ENCODE assay signal across 8 cellular contexts in the genomic region with DNA sequence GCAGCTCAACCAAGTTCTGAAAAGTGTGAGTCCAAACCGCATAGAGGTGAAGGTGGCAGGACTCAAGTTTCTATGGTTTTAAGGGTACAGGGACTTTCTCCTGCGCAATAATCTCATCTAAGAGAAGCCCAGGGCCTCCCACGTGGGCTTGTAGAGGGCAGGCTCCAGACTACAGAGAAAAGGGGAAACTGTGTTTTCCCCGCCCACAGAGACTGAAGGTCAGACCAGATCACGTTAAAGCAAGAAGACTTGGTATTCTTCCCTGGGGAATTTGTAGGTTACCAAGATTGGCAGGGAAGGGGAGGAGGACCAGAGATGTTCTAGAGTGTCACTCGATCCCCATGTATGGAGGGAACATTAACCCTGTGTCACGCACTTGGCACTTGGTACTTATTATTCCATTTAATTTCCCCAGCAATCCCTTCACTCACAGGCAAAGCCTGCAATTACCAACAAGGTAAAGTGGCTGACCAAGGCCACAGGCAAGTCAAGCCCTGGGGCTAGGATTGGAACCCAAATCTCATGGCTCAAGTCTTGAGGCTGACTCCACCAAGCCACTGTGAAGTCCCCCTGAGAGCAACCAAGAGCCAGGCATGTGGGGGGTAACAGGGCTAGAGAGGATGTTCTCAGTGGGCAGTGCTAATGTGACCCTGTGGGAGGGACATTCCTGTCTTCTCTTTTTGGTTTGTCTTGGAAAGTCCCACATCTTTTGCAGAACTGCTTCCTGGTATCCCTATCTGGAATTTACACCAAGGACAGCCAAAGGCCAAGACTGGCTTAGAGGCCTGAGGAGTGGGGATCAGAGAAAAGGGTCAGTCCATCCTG. TPM values are rescaled to one million over a fixed set of nuclear protein-coding genes. Genes with fewer than 3 reads are reported as not detected.
A peak's percentile ranks its signal among the peaks of the same experiment; 100 is the strongest.
DNase-seq lines count a peak whose midpoint lies in the region; ATAC-seq and TF ChIP-seq lines count a peak whose summit lies in the region.

No MANE protein-coding gene starts in this region.

- peak overlapping the region; percentile 90 for H3K27ac Mint-ChIP-seq in memory B cell

- H3F3A ChIP-seq in smooth muscle cell (ENCODE audit: low read depth): no peaks in the 10 kb centered on the region

- H4K20me1 ChIP-seq in smooth muscle cell (ENCODE audit: low read depth): no peaks in the 10 kb centered on the region

- H3K27ac ChIP-seq in stomach: no peak overlapping the region
- no peak overlapping the region for H3K27ac ChIP-seq in smooth muscle cell (ENCODE audit: low read depth)

- H2AFZ ChIP-seq in smooth muscle cell (ENCODE audit: low read depth): no peak overlapping the region

- peaks cover 0 to 4% (median 1%) of the 10 kb centered on the region in 4 donors for H3K9me3 ChIP-seq in stomach
- no peaks in the 10 kb centered on the region for H3K9me3 ChIP-seq in smooth muscle cell (replicated peaks; ENCODE audit: low read depth)

- H3K27me3 Mint-ChIP-seq in memory B cell: no peaks in the 10 kb centered on the region

- H3K4me3 Mint-ChIP-seq in memory B cell: peak overlapping the region; percentile 45

- no peaks in the 10 kb centered on the region for H3K9me3 Mint-ChIP-seq in memory B cell

- H3K4me1 ChIP-seq in stomach (peaks cover 0 to 36% (median 7%) of the 10 kb centered on the region in 4 donors), smooth muscle cell (ENCODE audit: low read depth) (no peaks in the 10 kb centered on the region)

- no peak for TF ChIP-seq EP300 in stomach (IDR thresholded peaks at IDR 0.05)

- no peak for TF ChIP-seq POLR2A in stomach (IDR thresholded peaks at IDR 0.05)

- TF ChIP-seq CTCF in stomach (IDR thresholded peaks at IDR 0.05): no peak
- no peak for TF ChIP-seq CTCF in smooth muscle cell (IDR thresholded peaks at IDR 0.05; ENCODE audit: borderline replicate concordance, insufficient read depth, poor library complexity, severe bottlenecking)

- no peak overlapping the region for H3K4me2 ChIP-seq in smooth muscle cell

- peak; percentile 82 for DNase-seq in MV-4-11 (lab: John Stamatoyannopoulos, UW)
- DNase-seq in memory B cell (ENCODE audit: low spot score in 2 of 2): peak in 1 of 2 donors; percentile 61
- no peak for DNase-seq in stomach
- DNase-seq in smooth muscle cell (lab: John Stamatoyannopoulos, UW; ENCODE audit: unreplicated experiment): no peak
- no peak for DNase-seq in activated naive CD4-positive, alpha-beta T cell treated with anti-CD3 and anti-CD28 coated beads, Interleukin-2, amount 50 U/mL, for 16 hours
- DNase-seq in HUDEP-2 (lab: John Stamatoyannopoulos, UW; ENCODE audit: unreplicated experiment in 76 of 76): no peak

- H3K36me3 ChIP-seq in stomach (no peaks in the 10 kb centered on the region), smooth muscle cell (ENCODE audit: low read depth) (no peaks in the 10 kb centered on the region)

- intact Hi-C loops in stomach (cut with DNase I; ENCODE audit: low total_unique reads): no loop called here

- 66 to 82% (median 80%) methylated on average over 7 of the region's 7 CpGs for WGBS in stomach, 5 donors
- 79% methylated on average over 7 of the region's 7 CpGs for WGBS in smooth muscle cell (ENCODE audit: low lambda C conversion rate)

- H3K9ac ChIP-seq in smooth muscle cell (ENCODE audit: low read depth): no peak overlapping the region

- H3K36me3 Mint-ChIP-seq in memory B cell: no peaks in the 10 kb centered on the region

- no peaks in the 10 kb centered on the region for H3K27me3 ChIP-seq in stomach
- no peaks in the 10 kb centered on the region for H3K27me3 ChIP-seq in smooth muscle cell (ENCODE audit: low read depth)

- no peaks in the 10 kb centered on the region for H3K79me2 ChIP-seq in smooth muscle cell (ENCODE audit: low read depth)

- H3K4me3 ChIP-seq in stomach: no peak overlapping the region
- no peak overlapping the region for H3K4me3 ChIP-seq in smooth muscle cell

- H3K4me1 Mint-ChIP-seq in memory B cell: peaks cover 28% of the 10 kb centered on the region

- ATAC-seq in GM18861 (IDR thresholded peaks at IDR 0.05; ENCODE audit: unreplicated experiment) (peak; percentile 79), GM21825 (IDR thresholded peaks at IDR 0.05; ENCODE audit: unreplicated experiment) (peak; percentile 64), memory B cell (ENCODE audit: low read depth) (peak; percentile 99)

RNA-seq across cellular contexts. Expression of gene NEK6, which starts 18.3 kb away (rescaled TPM):
- total RNA-seq in stomach (10 to 100 TPM; 24.5 to 76.8 (median 35.6) TPM), smooth muscle cell (41.5 and 45.9 TPM in 2 replicates)
- polyA plus RNA-seq in stomach (10 to 100 TPM in 2 of 3 donors, 1 to 10 TPM in 1; 6.0 to 18.9 (median 18.3) TPM), smooth muscle cell (67.6 and 108 TPM in 2 replicates)
